12 cellular contexts compared by ENCODE assay signal in genomic region chr2:54520687-54521086, GRCh38.
DNase-seq lines count a peak whose midpoint lies in the region; ATAC-seq and TF ChIP-seq lines count a peak whose summit lies in the region.
"Had no signal": no experiment of that assay in that cellular context is flagged by ENCODE, and none has a peak within 500 bp of the region (broad histone marks: within the 10 kb centered on the region; RNA-seq: fewer than 3 reads in every experiment).

No MANE protein-coding gene starts in this region.

- H2AK5ac ChIP-seq in IMR-90 (ENCODE audit: low read depth, low read length) (peak overlapping the region; percentile 95; the same call in 1 of the 2 replicates), mesenchymal stem cell (ENCODE audit: low read length, severe bottlenecking) (peak overlapping the region; percentile 27)

- peak overlapping the region; percentile 50 for H2BK120ac ChIP-seq in IMR-90 (ENCODE audit: low read depth, low read length)
- H2BK120ac ChIP-seq in mesenchymal stem cell (ENCODE audit: low read depth, low read length), result no peak overlapping the region

- H3K4ac ChIP-seq in IMR-90 (ENCODE audit: low read depth, low read length) (peak overlapping the region; percentile 72), mesenchymal stem cell (ENCODE audit: low read depth in 1 of 2, low read length in 2 of 2) (no peak overlapping the region)

- no peak overlapping the region for H3K18ac ChIP-seq in IMR-90 (ENCODE audit: low read depth, low read length)
- no peak overlapping the region for H3K18ac ChIP-seq in mesenchymal stem cell (ENCODE audit: low read depth in 1 of 2, low read length in 2 of 2)

- H3K4me1 ChIP-seq in IMR-90 (ENCODE audit: control insufficient read depth, insufficient read depth, low read length) (peaks cover 12% of the 10 kb centered on the region), mesenchymal stem cell (ENCODE audit: control insufficient read depth, insufficient read depth, low read depth, low read length) (peaks cover 29% of the 10 kb centered on the region)

- H3K9me3 ChIP-seq in IMR-90 (ENCODE audit: control insufficient read depth, insufficient read depth, low read length) (no peaks in the 10 kb centered on the region), mesenchymal stem cell (ENCODE audit: control insufficient read depth, low read length) (no peaks in the 10 kb centered on the region)
- H3K9me3 ChIP-seq: thoracic aorta had no signal

- peaks cover 45% of the 10 kb centered on the region for H4K20me1 ChIP-seq in IMR-90 (ENCODE audit: insufficient read depth, low read length)

- WGBS in IMR-90 (ENCODE audit: extremely low coverage in 2 of 2, insufficient read length in 1 of 2), 2 experiments, result no CpG with 5 or more reads among the region's 3 CpGs
- 42% methylated on average over 2 of the region's 3 CpGs for WGBS in mesenchymal stem cell

- BruUV-seq in IMR-90 (replicated peaks; lab: Mats Ljungman, UMichigan), result no TSS peak

- POLR2A ChIA-PET in IMR-90 (lab: Charles Lee; ENCODE audit: unreplicated experiment), result no interaction called here

- peak overlapping the region; percentile 59; the same call in 1 of the 2 replicates for H2BK20ac ChIP-seq in IMR-90 (ENCODE audit: low read depth, low read length)

- TF ChIP-seq CTCF in IMR-90 (conservative IDR thresholded peaks at IDR 0.05; ENCODE audit: low read depth, low read length) (no peak), cardiac fibroblast (IDR thresholded peaks at IDR 0.05; ENCODE audit: low read depth, low read length) (no peak)

- H3K27ac ChIP-seq in IMR-90 (ENCODE audit: insufficient read depth, low read length), result peak overlapping the region; percentile 25
- peak overlapping the region; percentile 76 for H3K27ac ChIP-seq in mesenchymal stem cell (ENCODE audit: low read length, poor library complexity, severe bottlenecking)
- H3K27ac ChIP-seq: thoracic aorta had no signal

- H3K23ac ChIP-seq in IMR-90 (ENCODE audit: low read depth, low read length), result no peak overlapping the region
- H3K23ac ChIP-seq in mesenchymal stem cell (ENCODE audit: low read length in 2 of 2), result no peak overlapping the region

- no peak overlapping the region for H2AK9ac ChIP-seq in IMR-90 (replicated peaks; ENCODE audit: low read depth, low read length, poor library complexity)

- H3K79me1 ChIP-seq in IMR-90 (ENCODE audit: low read depth in 1 of 2, low read length in 2 of 2) (peaks cover 31 to 74% of the 10 kb centered on the region in 2 experiments), mesenchymal stem cell (replicated peaks; ENCODE audit: low read length, poor library complexity, severe bottlenecking) (peaks cover 8% of the 10 kb centered on the region)

- no peaks in the 10 kb centered on the region for H3K27me3 ChIP-seq in IMR-90 (ENCODE audit: control insufficient read depth, insufficient read depth, low read length)
- H3K27me3 ChIP-seq in mesenchymal stem cell (ENCODE audit: control insufficient read depth in 1 of 2, insufficient read depth in 1 of 2, low read length in 2 of 2), result no peaks in the 10 kb centered on the region

- in situ Hi-C loops in IMR-90 (cut with MboI; ENCODE audit: low sequenced_read_pairs), result loop anchor here (10.0 kb wide), 1 partner anchor 184 kb away; no protein-coding TSS in a partner anchor

- TF ChIP-seq RAD21 in IMR-90 (IDR thresholded peaks at IDR 0.05; ENCODE audit: low read length), result 0 out of 2 replicates have a peak, but pooled peaks have one; percentile 15

- intact Hi-C loops in IMR-90 (cut with micrococcal nuclease), result loop anchor here (5.0 to 10.0 kb wide), 3 partner anchors 63 to 413 kb away; partner anchors contain the start of gene SPTBN1

- peak overlapping the region; percentile 10 for H2BK5ac ChIP-seq in IMR-90 (ENCODE audit: low read depth, low read length, poor library complexity, severe bottlenecking)
- no peak overlapping the region for H2BK5ac ChIP-seq in mesenchymal stem cell (ENCODE audit: low read depth, low read length, poor library complexity, severe bottlenecking)

- H3K9ac ChIP-seq in IMR-90 (ENCODE audit: low read depth, low read length), result no peak overlapping the region
- H3K9ac ChIP-seq in mesenchymal stem cell (ENCODE audit: low read length), result peak overlapping the region; percentile 8

- H3K36me3 ChIP-seq in IMR-90 (ENCODE audit: control insufficient read depth, insufficient read depth, low read length) (no peaks in the 10 kb centered on the region), mesenchymal stem cell (ENCODE audit: control insufficient read depth in 1 of 2, insufficient read depth in 2 of 2, low read depth in 1 of 2, low read length in 2 of 2) (peaks cover 2 to 3% of the 10 kb centered on the region in 2 experiments)
- H3K36me3 ChIP-seq: thoracic aorta had no signal

- dilution Hi-C loops in IMR-90 (cut with HindIII; ENCODE audit: low sequenced_read_pairs, unreplicated experiment), result no loop called here

- no peak overlapping the region for H3K4me2 ChIP-seq in IMR-90 (ENCODE audit: low read depth, low read length)
- H3K4me2 ChIP-seq in mesenchymal stem cell (ENCODE audit: low read length, poor library complexity, severe bottlenecking), result no peak overlapping the region

- H4K8ac ChIP-seq in IMR-90 (ENCODE audit: low read depth in 2 of 2, low read length in 2 of 2) (peak overlapping the region in 1 of 2 experiments; percentile 17; a peak in 1 of 4 replicates), mesenchymal stem cell (ENCODE audit: low read length) (no peak overlapping the region)

- H3K14ac ChIP-seq in IMR-90 (replicated peaks; ENCODE audit: low read depth, low read length) (no peak overlapping the region), mesenchymal stem cell (ENCODE audit: low read length in 2 of 2) (no peak overlapping the region)

- H4K91ac ChIP-seq in IMR-90 (ENCODE audit: insufficient read depth, low read depth, low read length) (peak overlapping the region; percentile 28; the same call in 1 of the 2 replicates), mesenchymal stem cell (ENCODE audit: low read length) (no peak overlapping the region)

- peaks cover 13% of the 10 kb centered on the region for H3K9me1 ChIP-seq in IMR-90 (ENCODE audit: insufficient read depth, low read length)

- H4K5ac ChIP-seq in IMR-90 (ENCODE audit: low read depth, low read length), result no peak overlapping the region

- H2BK15ac ChIP-seq in IMR-90 (ENCODE audit: low read depth, low read length) (peak overlapping the region; percentile 77; the same call in 1 of the 3 replicates), mesenchymal stem cell (ENCODE audit: low read depth, poor library complexity, severe bottlenecking) (no peak overlapping the region)

- ATAC-seq in IMR-90 (ENCODE audit: low read depth), result peak; percentile 95

- no peak overlapping the region for H3K56ac ChIP-seq in IMR-90 (ENCODE audit: extremely low read depth, insufficient read depth, low read length)

- DNase-seq in AG08395 (ENCODE audit: low spot score) (peak; percentile 89), IMR-90 (peak; percentile 96), cardiac fibroblast (ENCODE audit: low read depth in 2 of 2) (peak; percentile 73 to 94), mesenchymal stem cell (peak; percentile 91), putamen (ENCODE audit: low spot score) (no peak), NCI-H2171 (lab: John Stamatoyannopoulos, UW) (no peak), NCI-H2081 treated with DMSO at 0.1 percent for 48 hours (lab: John Stamatoyannopoulos, UW) (no peak)
- DNase-seq in activated naive CD4-positive, alpha-beta T cell treated with Interleukin-2 at 50 U/mL for 16 hours, result no peak
- DNase-seq: hippocampal formation, KG1, midbrain had no signal

- no peak for TF ChIP-seq POLR2A in IMR-90 (IDR thresholded peaks at IDR 0.05; ENCODE audit: low read depth, low read length)

- H2AFZ ChIP-seq in IMR-90 (replicated peaks; ENCODE audit: low read length, poor library complexity) (no peak overlapping the region), mesenchymal stem cell (ENCODE audit: low read depth, low read length) (no peak overlapping the region)

- CTCF ChIA-PET in IMR-90 (lab: Yijun Ruan, JAX), result no interaction called here

- H2BK12ac ChIP-seq in mesenchymal stem cell (ENCODE audit: low read length in 2 of 2), result no peak overlapping the region

- no peak overlapping the region for H3K4me3 ChIP-seq in IMR-90 (ENCODE audit: insufficient read depth, low read depth, low read length)
- H3K4me3 ChIP-seq in cardiac fibroblast (replicated peaks in 1 of 2; ENCODE audit: low read depth in 2 of 2, low read length in 2 of 2), result no peak overlapping the region
- H3K4me3 ChIP-seq in mesenchymal stem cell (ENCODE audit: insufficient read depth in 1 of 2, low read depth in 1 of 2, low read length in 2 of 2), result no peak overlapping the region
- H3K4me3 ChIP-seq: thoracic aorta had no signal

TF ChIP-seq in IMR-90, 13 proteins besides CTCF, POLR2A, EP300 and RAD21 (continues in another document):
- TF ChIP-seq FOS (IDR thresholded peaks at IDR 0.05; ENCODE audit: low read depth, low read length) (peak; percentile 68), CEBPB (IDR thresholded peaks at IDR 0.05; ENCODE audit: low read depth, low read length) (peak; percentile 45; the same call in 1 of the 2 replicates), MXI1 (IDR thresholded peaks at IDR 0.05; ENCODE audit: borderline replicate concordance, low read depth, low read length) (no peak), MAFK (IDR thresholded peaks at IDR 0.05; ENCODE audit: low read depth, low read length) (no peak), RFX5 (IDR thresholded peaks at IDR 0.05; ENCODE audit: low read depth, low read length) (no peak), NFE2L2 (IDR thresholded peaks at IDR 0.05; ENCODE audit: low read depth, low read length) (no peak), CHD1 (IDR thresholded peaks at IDR 0.05; ENCODE audit: low read depth, low read length) (no peak), ELK1 (IDR thresholded peaks at IDR 0.05; ENCODE audit: borderline replicate concordance, low read depth, low read length) (no peak), USF2 (IDR thresholded peaks at IDR 0.05; ENCODE audit: low read depth, low read length) (no peak), SMC3 (IDR thresholded peaks at IDR 0.05; ENCODE audit: low read depth, low read length) (0 out of 2 replicates have a peak, but pooled peaks have one; percentile 17)

Comparison
In these comparisons a context has a peak if more than half of its experiments do, and no peak if none do; other contexts are left out.
1. DNase-seq: peak in AG08395 (single experiment), IMR-90 (single experiment), cardiac fibroblast (2 of 2) and mesenchymal stem cell (single experiment); none in putamen (single experiment), NCI-H2171 (single experiment), NCI-H2081 treated with DMSO at 0.1 percent for 48 hours (single experiment) and activated naive CD4-positive, alpha-beta T cell treated with Interleukin-2 at 50 U/mL for 16 hours (single experiment).